Comparison of ENCODE assay signal across 12 cellular contexts in genomic region chr4:145920205-145920604, GRCh38. TPM values are rescaled to one million over a fixed set of nuclear protein-coding genes. Genes with fewer than 3 reads are reported as not detected.
DNase-seq lines count a peak whose midpoint lies in the region; FAIRE-seq and TF ChIP-seq lines count a peak whose summit lies in the region.
"Had no signal": no experiment of that assay in that cellular context is flagged by ENCODE, and none has a peak within 500 bp of the region (broad histone marks: within the 10 kb centered on the region; RNA-seq: fewer than 3 reads in every experiment).

No MANE protein-coding gene starts in this region.

- DNase-seq in HS-27A (ENCODE audit: low read depth) (peak; percentile 74), bronchial epithelial cell (ENCODE audit: low read depth) (no peak), keratinocyte (ENCODE audit: low read depth, low spot score) (peak; percentile 68), tibial artery (no peak), endodermal cell (no peak), MV-4-11 (lab: John Stamatoyannopoulos, UW) (no peak), DMS79 (lab: John Stamatoyannopoulos, UW) (no peak), hepatic stellate cell (ENCODE audit: low spot score) (no peak)
- DNase-seq: GDM1, occipital lobe, T-cell had no signal

- H3K4me1 ChIP-seq in keratinocyte (ENCODE audit: control insufficient read depth, extremely low read depth, insufficient read depth, low read length), result peaks cover 19% of the 10 kb centered on the region
- peaks cover 0 to 37% (median 7%) of the 10 kb centered on the region in 4 donors for H3K4me1 ChIP-seq in tibial artery
- no peaks in the 10 kb centered on the region for H3K4me1 ChIP-seq in endodermal cell (ENCODE audit: control insufficient read depth, insufficient read depth, low read length)

- no peaks in the 10 kb centered on the region for H4K20me1 ChIP-seq in keratinocyte (ENCODE audit: control insufficient read depth, extremely low read depth, insufficient read depth, low read length)

- H3K4me3 Mint-ChIP-seq in endodermal cell, result no peak overlapping the region
- H3K4me3 Mint-ChIP-seq: central memory CD8-positive, alpha-beta T cell; T-cell had no signal

- no peaks in the 10 kb centered on the region for H3K27me3 Mint-ChIP-seq in endodermal cell (ENCODE audit: insufficient read depth)
- H3K27me3 Mint-ChIP-seq: central memory CD8-positive, alpha-beta T cell; T-cell had no signal

- H3K4me2 ChIP-seq in keratinocyte (ENCODE audit: control insufficient read depth, extremely low read depth, insufficient read depth, low read depth, low read length), result peak overlapping the region; percentile 76

- peaks cover 31% of the 10 kb centered on the region for H3K79me2 ChIP-seq in keratinocyte (ENCODE audit: control insufficient read depth, insufficient read depth, low read length)

- dilution Hi-C loops in keratinocyte (cut with MboI; ENCODE audit: extremely low pct_ligation_motif_present, low sequenced_read_pairs), result no loop called here

- peaks cover 16% of the 10 kb centered on the region for H3K4me1 Mint-ChIP-seq in endodermal cell

- peak overlapping the region; percentile 65 for H2AFZ ChIP-seq in keratinocyte (ENCODE audit: control insufficient read depth, low read length)

- H3K36me3 ChIP-seq in bronchial epithelial cell (ENCODE audit: control insufficient read depth, insufficient read depth, low read length) (no peaks in the 10 kb centered on the region), keratinocyte (ENCODE audit: control insufficient read depth in 2 of 2, extremely low read depth in 1 of 2, insufficient read depth in 2 of 2, low read length in 2 of 2) (no peaks in the 10 kb centered on the region), tibial artery (no peaks in the 10 kb centered on the region), endodermal cell (ENCODE audit: control insufficient read depth, insufficient read depth, low read length) (no peaks in the 10 kb centered on the region)

- FAIRE-seq in bronchial epithelial cell (lab: Jason Lieb, UNC) (peak; percentile 28), keratinocyte (lab: Jason Lieb, UNC) (peak; percentile 99)

- H3K9ac ChIP-seq in keratinocyte (ENCODE audit: control insufficient read depth, extremely low read depth, insufficient read depth, low read length) (peak overlapping the region; percentile 46), endodermal cell (ENCODE audit: extremely low read depth, low read length, poor library complexity, severe bottlenecking) (no peak overlapping the region)

- no peaks in the 10 kb centered on the region for H3K9me1 ChIP-seq in keratinocyte (ENCODE audit: control insufficient read depth, extremely low read depth, insufficient read depth, low read length)

- no peak overlapping the region for H3K27ac Mint-ChIP-seq in endodermal cell
- H3K27ac Mint-ChIP-seq: T-cell had no signal

- H3K9me3 ChIP-seq in keratinocyte (ENCODE audit: control insufficient read depth, low read depth, low read length), result no peaks in the 10 kb centered on the region
- no peaks in the 10 kb centered on the region for H3K9me3 ChIP-seq in tibial artery
- peaks cover 9% of the 10 kb centered on the region for H3K9me3 ChIP-seq in endodermal cell (ENCODE audit: control insufficient read depth, low read length)

- H3K4me3 ChIP-seq in bronchial epithelial cell (ENCODE audit: low read depth, low read length), result no peak overlapping the region
- H3K4me3 ChIP-seq in keratinocyte (ENCODE audit: control insufficient read depth in 2 of 3, extremely low read depth in 1 of 3, insufficient read depth in 2 of 3, low read depth in 1 of 3, low read length in 3 of 3), result peak overlapping the region in 2 of 3 experiments; percentile 14 to 19
- H3K4me3 ChIP-seq in tibial artery, result no peak overlapping the region
- no peak overlapping the region for H3K4me3 ChIP-seq in endodermal cell (ENCODE audit: low read length)

- H3K27ac ChIP-seq in keratinocyte (ENCODE audit: control insufficient read depth, insufficient read depth, low read length) (peak overlapping the region; percentile 65), tibial artery (peak overlapping the region; percentile 22 to 26), endodermal cell (ENCODE audit: low read depth, low read length) (no peak overlapping the region)

- H3K27me3 ChIP-seq in bronchial epithelial cell (ENCODE audit: control insufficient read depth, insufficient read depth, low read length) (no peaks in the 10 kb centered on the region), keratinocyte (ENCODE audit: control insufficient read depth, extremely low read depth, insufficient read depth, low read length) (no peaks in the 10 kb centered on the region), tibial artery (no peaks in the 10 kb centered on the region), endodermal cell (ENCODE audit: control insufficient read depth, insufficient read depth, low read length, poor library complexity, severe bottlenecking) (no peaks in the 10 kb centered on the region)

- H3K9me3 Mint-ChIP-seq in endodermal cell, result peaks cover 4% of the 10 kb centered on the region
- H3K9me3 Mint-ChIP-seq: central memory CD8-positive, alpha-beta T cell had no signal

- 93 to 100% methylated on average over 3 to 8 of the region's 8 CpGs for WGBS in endodermal cell (ENCODE audit: insufficient coverage in 1 of 2, insufficient read length in 1 of 2), 2 experiments

- intact Hi-C loops in tibial artery (cut with DNase I; ENCODE audit: low total_unique reads), result no loop called here

- H3K36me3 Mint-ChIP-seq in endodermal cell (ENCODE audit: low read depth), result peaks cover 11% of the 10 kb centered on the region

- no peak for TF ChIP-seq CTCF in bronchial epithelial cell (IDR thresholded peaks at IDR 0.05; ENCODE audit: insufficient read depth, low read length, severe bottlenecking)
- no peak for TF ChIP-seq CTCF in keratinocyte (optimal IDR thresholded peaks at IDR 0.05 in 1 of 3, IDR thresholded peaks at IDR 0.05 in 1 of 3, conservative IDR thresholded peaks at IDR 0.05 in 1 of 3; ENCODE audit: extremely low read depth in 1 of 3, insufficient read depth in 2 of 3, low read length in 3 of 3)
- no peak for TF ChIP-seq CTCF in tibial artery (IDR thresholded peaks at IDR 0.05)
- TF ChIP-seq CTCF in endodermal cell (conservative IDR thresholded peaks at IDR 0.05), result no peak

RNA-seq across cellular contexts. Expression of gene ZNF827, which starts 18.4 kb away (rescaled TPM):
- total RNA-seq in bronchial epithelial cell (2.1 and 3.5 TPM in 2 replicates), endodermal cell (10 to 100 TPM; 33.0 to 34.9 TPM)
- 4.7 to 9.8 TPM (median 5.2 TPM) in 3 replicates for polyA plus RNA-seq in keratinocyte
- 1.3 TPM for polyA plus RNA-seq in keratinocyte (2011; ENCODE audit: low read depth)
- polyA plus RNA-seq in keratinocyte (2011; cell fraction: cytosol; rRNA removed), result 4.2 and 9.1 TPM in 2 replicates
- 26.0 and 34.8 TPM in 2 replicates for polyA plus RNA-seq in keratinocyte (2011; cell fraction: nucleus; rRNA removed)
- 2.9 and 8.4 TPM in 2 replicates for polyA plus RNA-seq in keratinocyte (2012; ENCODE audit: low replicate concordance)
- 15.7 to 39.9 TPM (median 16.4 TPM) in 3 replicates for polyA minus RNA-seq in keratinocyte
- 10.4 TPM for polyA minus RNA-seq in keratinocyte (2011; cell fraction: cytosol; rRNA and poly(A)+ RNA removed)
- polyA minus RNA-seq in keratinocyte (2011; cell fraction: nucleus; rRNA and poly(A)+ RNA removed), result 29.2 and 32.5 TPM in 2 replicates
- polyA plus RNA-seq in endodermal cell (2013, experiment 1 of 2), result 22.4 TPM
- polyA plus RNA-seq in endodermal cell (2013, experiment 2 of 2), result 21.8 TPM

Comparison
In these comparisons a context has a peak if more than half of its experiments do, and no peak if none do; other contexts are left out.
1. DNase-seq: peak in HS-27A (single experiment) and keratinocyte (single experiment); none in bronchial epithelial cell (single experiment), tibial artery (0 of 2), endodermal cell (single experiment), MV-4-11 (single experiment), DMS79 (single experiment) and hepatic stellate cell (single experiment).
2. H3K4me3 ChIP-seq: peak in keratinocyte (2 of 3); none in bronchial epithelial cell (single experiment), tibial artery (0 of 2) and endodermal cell (single experiment).